Comparison of ENCODE assay signal across 12 cellular contexts in the genomic region with DNA sequence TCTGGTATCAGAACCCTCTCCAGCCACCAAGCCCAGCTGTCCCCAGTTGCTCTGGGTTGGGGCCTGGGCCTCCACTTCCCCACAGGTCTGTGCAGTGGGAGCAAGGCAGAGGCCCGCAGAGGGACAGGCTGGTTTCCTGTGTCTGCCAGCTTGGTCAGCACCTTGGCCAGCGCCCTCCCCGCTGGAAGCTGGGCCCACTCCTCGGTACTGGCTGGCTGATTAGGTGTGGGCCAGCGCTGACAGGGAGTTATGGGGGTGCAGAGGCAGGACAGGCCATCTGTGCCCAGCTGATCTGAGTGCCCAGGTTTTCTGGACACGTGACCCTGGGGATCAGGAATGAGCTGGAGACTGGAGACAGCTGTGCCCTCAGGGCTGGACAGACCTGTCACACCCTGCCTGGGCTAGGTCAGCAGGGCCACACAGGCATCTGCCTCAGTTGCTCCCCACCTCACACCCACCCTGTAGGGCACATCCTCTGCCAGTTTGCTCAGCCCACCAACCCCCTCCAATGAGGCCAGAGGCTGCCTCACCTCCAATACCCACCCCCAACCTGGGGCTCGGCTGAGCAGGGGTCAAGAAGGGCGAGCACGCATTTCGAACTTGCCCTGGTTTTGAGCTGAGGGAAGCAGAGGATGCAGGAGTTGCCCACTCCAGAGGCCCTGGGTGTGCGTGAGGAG.
A peak's percentile ranks its signal among the peaks of the same experiment; 100 is the strongest.
DNase-seq lines count a peak whose midpoint lies in the region; ATAC-seq and TF ChIP-seq lines count a peak whose summit lies in the region.
"Had no signal": no experiment of that assay in that cellular context is flagged by ENCODE, and none has a peak within 500 bp of the region (broad histone marks: within the 10 kb centered on the region; RNA-seq: fewer than 3 reads in every experiment).

No MANE protein-coding gene starts in this region.

- ATAC-seq in WTC11 (peak; percentile 43), GM21360 (IDR thresholded peaks at IDR 0.05; ENCODE audit: unreplicated experiment) (no peak)
- ATAC-seq: activated naive CD4-positive, alpha-beta T cell treated with anti-CD3 and anti-CD28 coated beads, Interleukin-2, amount 50 U/mL, for 72 hours had no signal

- H3K4me1 ChIP-seq in thyroid gland, result peaks cover 0 to 15% of the 10 kb centered on the region in 2 donors
- H3K4me1 ChIP-seq: right lobe of liver had no signal

- no peaks in the 10 kb centered on the region for H3K27me3 ChIP-seq in thyroid gland
- H3K27me3 ChIP-seq: right lobe of liver had no signal

- no peaks in the 10 kb centered on the region for H3K4me1 Mint-ChIP-seq in activated naive CD4-positive, alpha-beta T cell treated with anti-CD3 and anti-CD28 coated beads for 36 hours (ENCODE audit: low read depth)
- peaks cover 17% of the 10 kb centered on the region for H3K4me1 Mint-ChIP-seq in WTC11

- no peaks in the 10 kb centered on the region for H3K9me3 ChIP-seq in thyroid gland
- H3K9me3 ChIP-seq: right lobe of liver had no signal

- 38 to 52% methylated on average over 6 to 11 of the region's 11 CpGs for WGBS in thyroid gland, 2 donors

- H3K27ac Mint-ChIP-seq in activated naive CD4-positive, alpha-beta T cell treated with anti-CD3 and anti-CD28 coated beads for 36 hours, result no peak overlapping the region
- H3K27ac Mint-ChIP-seq in WTC11, result no peak overlapping the region
- H3K27ac Mint-ChIP-seq: activated naive CD4-positive, alpha-beta T cell treated with anti-CD3 and anti-CD28 coated beads, Interleukin-2, amount 50 U/mL, for 72 hours had no signal

- POLR2A ChIA-PET in WTC11 (lab: Charles Lee), result no interaction called here

- no peak overlapping the region for H3K4me3 Mint-ChIP-seq in activated naive CD4-positive, alpha-beta T cell treated with anti-CD3 and anti-CD28 coated beads for 36 hours
- H3K4me3 Mint-ChIP-seq in WTC11, result no peak overlapping the region

- no peak for TF ChIP-seq CTCF in WTC11 (IDR thresholded peaks at IDR 0.05)
- no peak for TF ChIP-seq CTCF in thyroid gland (IDR thresholded peaks at IDR 0.05)

- intact Hi-C loops in activated naive CD4-positive, alpha-beta T cell treated with anti-CD3 and anti-CD28 coated beads for 36 hours (cut with micrococcal nuclease), result loop anchor here (10.0 kb wide), 1 partner anchor 450 kb away; the partner anchor contains the start of gene SLC2A11
- intact Hi-C loops in thyroid gland (cut with DNase I), result loop anchor here (5.0 kb wide), 1 partner anchor 132 kb away; no protein-coding TSS in a partner anchor

- CTCF ChIA-PET in activated naive CD4-positive, alpha-beta T cell treated with anti-CD3 and anti-CD28 coated beads for 36 hours (lab: Charles Lee), result interaction anchor here (0.7 to 1.7 kb wide), 2 partner anchors 19 kb away, joined by 4 to 11 read pairs; no protein-coding TSS in a partner anchor
- CTCF ChIA-PET in WTC11 (lab: Charles Lee), result interaction anchor here (0.6 to 3.3 kb wide), 7 partner anchors 16 to 445 kb away, joined by 3 to 18 read pairs (median 4); no protein-coding TSS in a partner anchor

- no peaks in the 10 kb centered on the region for H3K9me3 Mint-ChIP-seq in activated naive CD4-positive, alpha-beta T cell treated with anti-CD3 and anti-CD28 coated beads for 36 hours
- no peaks in the 10 kb centered on the region for H3K9me3 Mint-ChIP-seq in WTC11
- H3K9me3 Mint-ChIP-seq: activated naive CD4-positive, alpha-beta T cell treated with anti-CD3 and anti-CD28 coated beads, Interleukin-2, amount 50 U/mL, for 72 hours had no signal

- no peaks in the 10 kb centered on the region for H3K36me3 ChIP-seq in thyroid gland
- H3K36me3 ChIP-seq: right lobe of liver had no signal

- TF ChIP-seq POLR2A in thyroid gland (IDR thresholded peaks at IDR 0.05), result no peak

- H3K36me3 Mint-ChIP-seq in activated naive CD4-positive, alpha-beta T cell treated with anti-CD3 and anti-CD28 coated beads for 36 hours (ENCODE audit: low read depth), result no peaks in the 10 kb centered on the region
- no peaks in the 10 kb centered on the region for H3K36me3 Mint-ChIP-seq in WTC11
- H3K36me3 Mint-ChIP-seq: activated naive CD4-positive, alpha-beta T cell treated with anti-CD3 and anti-CD28 coated beads, Interleukin-2, amount 50 U/mL, for 72 hours had no signal

- no peaks in the 10 kb centered on the region for H3K27me3 Mint-ChIP-seq in activated naive CD4-positive, alpha-beta T cell treated with anti-CD3 and anti-CD28 coated beads for 36 hours (ENCODE audit: low read depth)
- peaks cover 3% of the 10 kb centered on the region; the same call in 1 of the 2 replicates for H3K27me3 Mint-ChIP-seq in WTC11 (ENCODE audit: low read depth)

- no peak overlapping the region for H3K27ac ChIP-seq in thyroid gland
- H3K27ac ChIP-seq: right lobe of liver had no signal

- peak; percentile 17 for DNase-seq in activated naive CD4-positive, alpha-beta T cell treated with anti-CD3 and anti-CD28 coated beads for 36 hours
- no peak for DNase-seq in activated naive CD4-positive, alpha-beta T cell treated with Interleukin-2 at 50 U/mL for 16 hours
- DNase-seq in WTC11 (ENCODE audit: low spot score), result peak; percentile 81
- peak; percentile 82 for DNase-seq in islet precursor cell
- DNase-seq in thyroid gland, result peak; percentile 79 to 81
- no peak for DNase-seq in cortex of kidney (lab: John Stamatoyannopoulos, UW)
- DNase-seq in NCI-H2029 (lab: John Stamatoyannopoulos, UW), result no peak
- DNase-seq: AML-193; right lobe of liver; stimulated activated CD8-positive, alpha-beta memory T cell treated with anti-CD3 and anti-CD28 coated beads, Interleukin-4, amount 100 ng/mL, for 48 hours had no signal

- no peak overlapping the region for H3K4me3 ChIP-seq in thyroid gland (replicated peaks in 1 of 3)
- H3K4me3 ChIP-seq: right lobe of liver had no signal

TF ChIP-seq in WTC11, 78 proteins besides CTCF, POLR2A, EP300 and RAD21 (continues in another document):
- TF ChIP-seq ATF2 (CRISPR knock-in tag; IDR thresholded peaks at IDR 0.05; ENCODE audit: borderline replicate concordance, low read depth) (0 out of 2 replicates have a peak, but pooled peaks have one; percentile 79), TCF7 (CRISPR knock-in tag; IDR thresholded peaks at IDR 0.05; ENCODE audit: low read depth) (peak; percentile 74), ETV6 (CRISPR knock-in tag; IDR thresholded peaks at IDR 0.05) (peak; percentile 74; the same call in 1 of the 2 replicates), NFYB (CRISPR knock-in tag; conservative IDR thresholded peaks at IDR 0.05; ENCODE audit: low read depth) (0 out of 2 replicates have a peak, but pooled peaks have one; percentile 24), MYBL2 (CRISPR knock-in tag; IDR thresholded peaks at IDR 0.05) (peak; percentile 65; the same call in 1 of the 2 replicates)
- TF ChIP-seq, protein P1, sequence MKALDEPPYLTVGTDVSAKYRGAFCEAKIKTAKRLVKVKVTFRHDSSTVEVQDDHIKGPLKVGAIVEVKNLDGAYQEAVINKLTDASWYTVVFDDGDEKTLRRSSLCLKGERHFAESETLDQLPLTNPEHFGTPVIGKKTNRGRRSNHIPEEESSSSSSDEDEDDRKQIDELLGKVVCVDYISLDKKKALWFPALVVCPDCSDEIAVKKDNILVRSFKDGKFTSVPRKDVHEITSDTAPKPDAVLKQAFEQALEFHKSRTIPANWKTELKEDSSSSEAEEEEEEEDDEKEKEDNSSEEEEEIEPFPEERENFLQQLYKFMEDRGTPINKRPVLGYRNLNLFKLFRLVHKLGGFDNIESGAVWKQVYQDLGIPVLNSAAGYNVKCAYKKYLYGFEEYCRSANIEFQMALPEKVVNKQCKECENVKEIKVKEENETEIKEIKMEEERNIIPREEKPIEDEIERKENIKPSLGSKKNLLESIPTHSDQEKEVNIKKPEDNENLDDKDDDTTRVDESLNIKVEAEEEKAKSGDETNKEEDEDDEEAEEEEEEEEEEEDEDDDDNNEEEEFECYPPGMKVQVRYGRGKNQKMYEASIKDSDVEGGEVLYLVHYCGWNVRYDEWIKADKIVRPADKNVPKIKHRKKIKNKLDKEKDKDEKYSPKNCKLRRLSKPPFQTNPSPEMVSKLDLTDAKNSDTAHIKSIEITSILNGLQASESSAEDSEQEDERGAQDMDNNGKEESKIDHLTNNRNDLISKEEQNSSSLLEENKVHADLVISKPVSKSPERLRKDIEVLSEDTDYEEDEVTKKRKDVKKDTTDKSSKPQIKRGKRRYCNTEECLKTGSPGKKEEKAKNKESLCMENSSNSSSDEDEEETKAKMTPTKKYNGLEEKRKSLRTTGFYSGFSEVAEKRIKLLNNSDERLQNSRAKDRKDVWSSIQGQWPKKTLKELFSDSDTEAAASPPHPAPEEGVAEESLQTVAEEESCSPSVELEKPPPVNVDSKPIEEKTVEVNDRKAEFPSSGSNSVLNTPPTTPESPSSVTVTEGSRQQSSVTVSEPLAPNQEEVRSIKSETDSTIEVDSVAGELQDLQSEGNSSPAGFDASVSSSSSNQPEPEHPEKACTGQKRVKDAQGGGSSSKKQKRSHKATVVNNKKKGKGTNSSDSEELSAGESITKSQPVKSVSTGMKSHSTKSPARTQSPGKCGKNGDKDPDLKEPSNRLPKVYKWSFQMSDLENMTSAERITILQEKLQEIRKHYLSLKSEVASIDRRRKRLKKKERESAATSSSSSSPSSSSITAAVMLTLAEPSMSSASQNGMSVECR (CRISPR knock-in tag; IDR thresholded peaks at IDR 0.05; ENCODE audit: borderline replicate concordance), result peak; percentile 85
- TF ChIP-seq, protein P2, sequence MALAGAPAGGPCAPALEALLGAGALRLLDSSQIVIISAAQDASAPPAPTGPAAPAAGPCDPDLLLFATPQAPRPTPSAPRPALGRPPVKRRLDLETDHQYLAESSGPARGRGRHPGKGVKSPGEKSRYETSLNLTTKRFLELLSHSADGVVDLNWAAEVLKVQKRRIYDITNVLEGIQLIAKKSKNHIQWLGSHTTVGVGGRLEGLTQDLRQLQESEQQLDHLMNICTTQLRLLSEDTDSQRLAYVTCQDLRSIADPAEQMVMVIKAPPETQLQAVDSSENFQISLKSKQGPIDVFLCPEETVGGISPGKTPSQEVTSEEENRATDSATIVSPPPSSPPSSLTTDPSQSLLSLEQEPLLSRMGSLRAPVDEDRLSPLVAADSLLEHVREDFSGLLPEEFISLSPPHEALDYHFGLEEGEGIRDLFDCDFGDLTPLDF (CRISPR knock-in tag; IDR thresholded peaks at IDR 0.05), result no peak

Comparison
In these comparisons a context has a peak if more than half of its experiments do, and no peak if none do; other contexts are left out.
1. DNase-seq: peak in activated naive CD4-positive, alpha-beta T cell treated with anti-CD3 and anti-CD28 coated beads for 36 hours (single experiment), WTC11 (single experiment), islet precursor cell (single experiment) and thyroid gland (2 of 2); none in activated naive CD4-positive, alpha-beta T cell treated with Interleukin-2 at 50 U/mL for 16 hours (single experiment), cortex of kidney (single experiment) and NCI-H2029 (single experiment).